In the genomic region with DNA sequence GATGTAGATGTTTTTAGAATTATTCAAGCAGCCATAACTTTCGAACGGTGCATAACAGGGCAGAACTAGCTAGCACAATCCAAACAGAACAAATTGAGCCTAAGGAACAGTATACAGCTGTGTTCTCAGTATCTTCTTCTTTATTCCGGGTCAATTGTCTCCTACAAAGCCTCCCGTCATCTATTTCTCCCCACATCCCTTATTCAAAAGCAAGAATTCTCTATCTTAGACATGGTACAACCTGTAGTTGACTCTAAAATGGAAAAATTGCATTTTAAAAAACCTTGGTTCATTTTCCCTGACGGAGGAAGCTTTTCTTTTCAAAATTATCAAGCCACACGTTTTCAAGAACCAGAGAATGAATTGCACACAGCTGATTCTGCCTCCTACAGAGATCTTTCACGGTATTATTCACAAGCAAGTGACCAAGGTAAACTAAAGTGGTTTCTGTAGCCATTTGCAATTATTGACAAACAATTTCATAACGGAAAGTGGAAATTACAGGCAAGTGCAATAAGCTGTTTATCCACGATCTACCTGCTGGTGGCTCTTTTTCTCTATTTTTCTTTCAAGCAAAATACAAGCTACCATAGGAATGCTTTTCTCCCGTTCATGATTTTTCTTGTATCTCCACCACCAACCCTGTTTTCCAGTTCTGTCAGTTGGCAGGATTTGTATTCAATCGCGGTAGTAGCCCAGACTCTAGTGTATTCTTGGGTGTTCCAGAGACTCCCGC, we compare ENCODE assay signal across 11 cellular contexts. TPM values are rescaled to one million over a fixed set of nuclear protein-coding genes. Genes with fewer than 3 reads are reported as not detected.
DNase-seq lines count a peak whose midpoint lies in the region; ATAC-seq, FAIRE-seq and TF ChIP-seq lines count a peak whose summit lies in the region.
"Had no signal": no experiment of that assay in that cellular context is flagged by ENCODE, and none has a peak within 500 bp of the region (broad histone marks: within the 10 kb centered on the region; RNA-seq: fewer than 3 reads in every experiment).

No MANE protein-coding gene starts in this region.

- peaks cover 18 to 25% of the 10 kb centered on the region in 2 donors for H3K4me1 Mint-ChIP-seq in effector memory CD8-positive, alpha-beta T cell (ENCODE audit: low read depth in 2 of 2)

- peak overlapping the region; percentile 50 for H2AFZ ChIP-seq in parathyroid adenoma

- DNase-seq in NCI-H1694 treated with DMSO at 0.1 percent for 48 hours (lab: John Stamatoyannopoulos, UW) (peak; percentile 26), NCI-H1694 (lab: John Stamatoyannopoulos, UW) (no peak), NB4 (ENCODE audit: low read depth) (no peak), body of pancreas (no peak), GM19239 (ENCODE audit: insufficient read length, low spot score) (no peak)
- no peak for DNase-seq in effector memory CD8-positive, alpha-beta T cell
- DNase-seq: stimulated activated CD4-positive, alpha-beta T cell treated with anti-CD3 and anti-CD28 coated beads, Interleukin-2, amount 100 ng/mL, for 48 hours had no signal

- H3K27me3 ChIP-seq in parathyroid adenoma (ENCODE audit: control insufficient read depth, insufficient read depth, low read length) (no peaks in the 10 kb centered on the region), body of pancreas (peaks cover 0 to 3% of the 10 kb centered on the region in 2 donors)

- intact Hi-C loops in body of pancreas (cut with DNase I): loop anchor here (10.0 kb wide), 1 partner anchor 446 kb away; no protein-coding TSS in a partner anchor

- no peak for ATAC-seq in effector memory CD8-positive, alpha-beta T cell (replicated peaks)
- ATAC-seq in GM21381 (IDR thresholded peaks at IDR 0.05; ENCODE audit: unreplicated experiment) (no peak), body of pancreas (no peak)
- ATAC-seq: A549 had no signal

- H3K4me3 ChIP-seq in NB4 (ENCODE audit: low read depth, low read length) (no peak overlapping the region), parathyroid adenoma (ENCODE audit: low read depth, low read length) (no peak overlapping the region), body of pancreas (no peak overlapping the region)
- H3K4me3 ChIP-seq: A549 had no signal

- no peaks in the 10 kb centered on the region for H3K9me3 ChIP-seq in parathyroid adenoma (ENCODE audit: control insufficient read depth, low read length)
- H3K9me3 ChIP-seq in body of pancreas: no peaks in the 10 kb centered on the region
- H3K9me3 ChIP-seq: A549 had no signal

- no peaks in the 10 kb centered on the region for H3K79me2 ChIP-seq in parathyroid adenoma

- H3K27ac Mint-ChIP-seq in effector memory CD8-positive, alpha-beta T cell: no peak overlapping the region

- peaks cover 4% of the 10 kb centered on the region for H3K4me1 ChIP-seq in parathyroid adenoma
- peaks cover 25% of the 10 kb centered on the region for H3K4me1 ChIP-seq in body of pancreas

- H3K27me3 Mint-ChIP-seq in effector memory CD8-positive, alpha-beta T cell: peaks cover 65 to 86% of the 10 kb centered on the region in 2 donors

- no peak overlapping the region for H3K9ac ChIP-seq in parathyroid adenoma

- peak; percentile 1 for TF ChIP-seq CTCF in NB4 (IDR thresholded peaks at IDR 0.05; ENCODE audit: low read depth, low read length)
- TF ChIP-seq CTCF in parathyroid adenoma (IDR thresholded peaks at IDR 0.05): no peak
- TF ChIP-seq CTCF in body of pancreas (IDR thresholded peaks at IDR 0.05): no peak

- H3K36me3 ChIP-seq in parathyroid adenoma (ENCODE audit: control insufficient read depth, insufficient read depth, low read length): no peaks in the 10 kb centered on the region
- H3K36me3 ChIP-seq in body of pancreas (replicated peaks in 1 of 2; ENCODE audit: insufficient read depth in 1 of 2, low read depth in 2 of 2): no peaks in the 10 kb centered on the region

- H3K27ac ChIP-seq in parathyroid adenoma: no peak overlapping the region
- H3K27ac ChIP-seq in body of pancreas: no peak overlapping the region
- H3K27ac ChIP-seq: A549 had no signal

- H3K4me2 ChIP-seq in parathyroid adenoma (ENCODE audit: low read length): peak overlapping the region; percentile 59

- peak overlapping the region; percentile 37 to 90 for H3K4me3 Mint-ChIP-seq in effector memory CD8-positive, alpha-beta T cell

- TF ChIP-seq POLR2A in NB4 (IDR thresholded peaks at IDR 0.05; ENCODE audit: extremely low read depth, insufficient read length) (no peak), body of pancreas (IDR thresholded peaks at IDR 0.05) (no peak)

- H3K9me3 Mint-ChIP-seq in effector memory CD8-positive, alpha-beta T cell: no peaks in the 10 kb centered on the region

- no peak for FAIRE-seq in GM19239 (lab: Jason Lieb, UNC)
- FAIRE-seq: A549 had no signal

- WGBS in body of pancreas, 2 donors: 20 to 30% methylated on average over 13 of the region's 13 CpGs

- H3K36me3 Mint-ChIP-seq in effector memory CD8-positive, alpha-beta T cell (ENCODE audit: insufficient read depth): peaks cover 3% of the 10 kb centered on the region

RNA-seq across cellular contexts. Expression of gene GRM8, which starts 2.3 kb away (rescaled TPM):
- total RNA-seq in body of pancreas: 1 to 10 TPM in 1 of 2 donors, not detected in 1; 2.3 TPM
- total RNA-seq: subcutaneous adipose tissue had no signal
